In the genomic region with DNA sequence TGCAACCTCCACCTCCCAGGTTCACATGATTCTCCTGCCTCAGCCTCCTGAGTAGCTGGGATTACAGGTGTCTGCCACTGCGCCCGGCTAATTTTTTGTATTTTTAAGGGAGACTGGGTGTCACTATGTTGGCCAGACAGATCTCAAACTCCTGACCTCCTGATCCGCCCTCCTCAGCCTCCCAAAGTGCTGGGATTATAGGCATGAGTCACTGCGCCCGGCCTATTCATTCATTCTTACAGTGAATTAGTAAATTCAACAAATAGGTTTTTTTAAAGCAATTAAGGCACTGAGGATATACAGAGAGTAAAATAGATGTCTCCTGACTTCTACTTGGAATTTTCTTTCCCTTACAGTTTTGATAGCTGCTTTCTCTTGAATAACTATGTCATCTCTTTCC, we compare ENCODE assay signal across 21 cellular contexts. TPM values are rescaled to one million over a fixed set of nuclear protein-coding genes. Genes with fewer than 3 reads are reported as not detected.
A peak's percentile ranks its signal among the peaks of the same experiment; 100 is the strongest.
DNase-seq lines count a peak whose midpoint lies in the region; ATAC-seq, FAIRE-seq and TF ChIP-seq lines count a peak whose summit lies in the region.
"Had no signal": no experiment of that assay in that cellular context is flagged by ENCODE, and none has a peak within 500 bp of the region (broad histone marks: within the 10 kb centered on the region; RNA-seq: fewer than 3 reads in every experiment).

No MANE protein-coding gene starts in this region.

- no peak for TF ChIP-seq RAD21 in IMR-90 (IDR thresholded peaks at IDR 0.05; ENCODE audit: low read length)

- no peak overlapping the region for H3K56ac ChIP-seq in IMR-90 (ENCODE audit: extremely low read depth, insufficient read depth, low read length)

- WGBS in IMR-90 (ENCODE audit: extremely low coverage in 2 of 2, insufficient read length in 1 of 2), 2 experiments, result no CpG with 5 or more reads among the region's 5 CpGs

- no TSS peak for BruUV-seq in IMR-90 (replicated peaks; lab: Mats Ljungman, UMichigan)

- peaks cover 83% of the 10 kb centered on the region for H3K79me2 ChIP-seq in astrocyte (ENCODE audit: insufficient read depth, low read length)

- no peak overlapping the region for H3K27ac ChIP-seq in CD4-positive, alpha-beta T cell (ENCODE audit: low read depth, low read length)
- H3K27ac ChIP-seq in IMR-90 (ENCODE audit: insufficient read depth, low read length) (no peak overlapping the region), astrocyte (ENCODE audit: low read depth, low read length) (no peak overlapping the region)
- H3K27ac ChIP-seq: A549, KMS-11, SJCRH30 had no signal

- FAIRE-seq in astrocyte (lab: Jason Lieb, UNC), result no peak
- FAIRE-seq: A549, GM12891, RCC 7860 had no signal

- no peak overlapping the region for H3K4ac ChIP-seq in IMR-90 (ENCODE audit: low read depth, low read length)

- no peaks in the 10 kb centered on the region for H3K9me3 Mint-ChIP-seq in CD4-positive, alpha-beta T cell
- H3K9me3 Mint-ChIP-seq in astrocyte (ENCODE audit: unreplicated experiment) (no peaks in the 10 kb centered on the region), osteocyte (ENCODE audit: unreplicated experiment) (no peaks in the 10 kb centered on the region)
- H3K9me3 Mint-ChIP-seq: GM23338 had no signal

- CTCF ChIA-PET in CD4-positive, alpha-beta T cell (lab: Charles Lee), result no interaction called here
- CTCF ChIA-PET in IMR-90 (lab: Yijun Ruan, JAX), result interaction anchor here (1.3 kb wide), 1 partner anchor 9 kb away, joined by 4 read pairs; no protein-coding TSS in a partner anchor

- no peak for TF ChIP-seq CTCF in CD4-positive, alpha-beta T cell (IDR thresholded peaks at IDR 0.05)
- TF ChIP-seq CTCF in IMR-90 (conservative IDR thresholded peaks at IDR 0.05; ENCODE audit: low read depth, low read length), result no peak
- no peak for TF ChIP-seq CTCF in astrocyte (IDR thresholded peaks at IDR 0.05; ENCODE audit: insufficient read depth, low read depth, low read length)
- no peak for TF ChIP-seq CTCF in osteocyte (IDR thresholded peaks at IDR 0.05)

- ATAC-seq in CD4-positive, alpha-beta T cell (ENCODE audit: poor library complexity), result no peak
- ATAC-seq in IMR-90 (ENCODE audit: low read depth) (peak; percentile 36), HG03439 (IDR thresholded peaks at IDR 0.05; ENCODE audit: unreplicated experiment) (no peak)
- ATAC-seq: A549, GM23338 had no signal

- H3K36me3 ChIP-seq in IMR-90 (ENCODE audit: control insufficient read depth, insufficient read depth, low read length), result peaks cover 22% of the 10 kb centered on the region
- peaks cover 38% of the 10 kb centered on the region for H3K36me3 ChIP-seq in astrocyte (ENCODE audit: insufficient read depth, low read length)

- TF ChIP-seq POLR2A in IMR-90 (IDR thresholded peaks at IDR 0.05; ENCODE audit: low read depth, low read length), result no peak

- H3K4me3 ChIP-seq in IMR-90 (ENCODE audit: insufficient read depth, low read depth, low read length) (no peak overlapping the region), astrocyte (ENCODE audit: insufficient read depth, low read depth, low read length) (no peak overlapping the region)
- H3K4me3 ChIP-seq: A549, GM23338, HAP-1, SJCRH30 had no signal

- H2AK5ac ChIP-seq in IMR-90 (ENCODE audit: low read depth, low read length), result no peak overlapping the region

- H3K14ac ChIP-seq in IMR-90 (replicated peaks; ENCODE audit: low read depth, low read length), result no peak overlapping the region

- H3K79me1 ChIP-seq in IMR-90 (ENCODE audit: low read depth in 1 of 2, low read length in 2 of 2), result peaks cover 47 to 77% of the 10 kb centered on the region in 2 experiments

- H2BK120ac ChIP-seq in IMR-90 (ENCODE audit: low read depth, low read length), result no peak overlapping the region

- intact Hi-C loops in CD4-positive, alpha-beta T cell (cut with DNase I, micrococcal nuclease), result no loop called here
- intact Hi-C loops in IMR-90 (cut with micrococcal nuclease), result no loop called here

- DNase-seq in CD4-positive, alpha-beta T cell, result no peak
- DNase-seq in IMR-90 (peak; percentile 15), astrocyte (ENCODE audit: low read depth) (peak; percentile 16), osteocyte (ENCODE audit: extremely low spot score, unreplicated experiment) (no peak), AG08396 (ENCODE audit: low spot score) (no peak), DMS153 (lab: John Stamatoyannopoulos, UW) (no peak)
- DNase-seq: BE2C, COR-L47, DMS79 treated with DMSO at 0.1 percent for 48 hours, NCI-H187, NCI-H446, NCI-H526, SJCRH30 had no signal

- dilution Hi-C loops in IMR-90 (cut with HindIII; ENCODE audit: low sequenced_read_pairs, unreplicated experiment), result no loop called here

- no peaks in the 10 kb centered on the region for H3K9me3 ChIP-seq in CD4-positive, alpha-beta T cell (ENCODE audit: control insufficient read depth, low read length)
- H3K9me3 ChIP-seq in IMR-90 (ENCODE audit: control insufficient read depth, insufficient read depth, low read length), result no peaks in the 10 kb centered on the region
- H3K9me3 ChIP-seq in astrocyte (ENCODE audit: insufficient read depth, low read depth, low read length), result no peaks in the 10 kb centered on the region
- H3K9me3 ChIP-seq: A549, BE2C, HAP-1, SJCRH30 had no signal

- in situ Hi-C loops in IMR-90 (cut with MboI; ENCODE audit: low sequenced_read_pairs), result no loop called here

- peaks cover 70% of the 10 kb centered on the region for H3K4me1 Mint-ChIP-seq in CD4-positive, alpha-beta T cell (ENCODE audit: low read depth)
- H3K4me1 Mint-ChIP-seq in astrocyte (ENCODE audit: low read depth, unreplicated experiment), result peaks cover 32% of the 10 kb centered on the region
- peaks cover 13% of the 10 kb centered on the region for H3K4me1 Mint-ChIP-seq in osteocyte (ENCODE audit: unreplicated experiment)

- peak overlapping the region; percentile 20 for H3K27ac Mint-ChIP-seq in CD4-positive, alpha-beta T cell
- H3K27ac Mint-ChIP-seq in astrocyte (ENCODE audit: unreplicated experiment), result no peak overlapping the region
- H3K27ac Mint-ChIP-seq in osteocyte (ENCODE audit: unreplicated experiment), result peak overlapping the region; percentile 34
- H3K27ac Mint-ChIP-seq: GM23338 had no signal

- no peak overlapping the region for H3K9ac ChIP-seq in IMR-90 (ENCODE audit: low read depth, low read length)
- no peak overlapping the region for H3K9ac ChIP-seq in astrocyte (ENCODE audit: low read length)
- H3K9ac ChIP-seq: KMS-11 had no signal

- H2BK5ac ChIP-seq in IMR-90 (ENCODE audit: low read depth, low read length, poor library complexity, severe bottlenecking), result no peak overlapping the region

- H3K27me3 Mint-ChIP-seq in CD4-positive, alpha-beta T cell, result no peaks in the 10 kb centered on the region
- H3K27me3 Mint-ChIP-seq in astrocyte (ENCODE audit: low read depth, unreplicated experiment), result no peaks in the 10 kb centered on the region
- H3K27me3 Mint-ChIP-seq in osteocyte (ENCODE audit: unreplicated experiment), result no peaks in the 10 kb centered on the region

- H2AK9ac ChIP-seq in IMR-90 (replicated peaks; ENCODE audit: low read depth, low read length, poor library complexity), result no peak overlapping the region

- H4K8ac ChIP-seq in IMR-90 (ENCODE audit: low read depth in 2 of 2, low read length in 2 of 2), result no peak overlapping the region

- no peak overlapping the region for H2BK20ac ChIP-seq in IMR-90 (ENCODE audit: low read depth, low read length)

- no peak overlapping the region for H3K18ac ChIP-seq in IMR-90 (ENCODE audit: low read depth, low read length)

- H3K36me3 Mint-ChIP-seq in CD4-positive, alpha-beta T cell (ENCODE audit: low read depth), result peaks cover 95% of the 10 kb centered on the region
- H3K36me3 Mint-ChIP-seq in astrocyte (ENCODE audit: low read depth, unreplicated experiment) (peaks cover 24% of the 10 kb centered on the region), osteocyte (ENCODE audit: unreplicated experiment) (peaks cover 38% of the 10 kb centered on the region)

- peaks cover 11% of the 10 kb centered on the region for H3K9me1 ChIP-seq in IMR-90 (ENCODE audit: insufficient read depth, low read length)

- H2BK15ac ChIP-seq in IMR-90 (ENCODE audit: low read depth, low read length), result no peak overlapping the region

- peaks cover under 1% of the 10 kb centered on the region; the same call in 1 of the 2 replicates for H3K4me1 ChIP-seq in IMR-90 (ENCODE audit: control insufficient read depth, insufficient read depth, low read length)
- peaks cover 2% of the 10 kb centered on the region for H3K4me1 ChIP-seq in astrocyte (ENCODE audit: insufficient read depth, low read length)
- H3K4me1 ChIP-seq: BE2C, HAP-1, SJCRH30 had no signal

- H4K20me1 ChIP-seq in IMR-90 (ENCODE audit: insufficient read depth, low read length) (peaks cover 83% of the 10 kb centered on the region), astrocyte (ENCODE audit: insufficient read depth, low read length) (peaks cover 87% of the 10 kb centered on the region)

- no peak overlapping the region for H3K23ac ChIP-seq in IMR-90 (ENCODE audit: low read depth, low read length)

- H2AFZ ChIP-seq in IMR-90 (replicated peaks; ENCODE audit: low read length, poor library complexity) (no peak overlapping the region), astrocyte (ENCODE audit: low read depth, low read length) (no peak overlapping the region)
- H2AFZ ChIP-seq: GM23338 had no signal

- POLR2A ChIA-PET in CD4-positive, alpha-beta T cell (lab: Charles Lee), result interaction anchor here (1.0 kb wide), 1 partner anchor 9 kb away, joined by 3 read pairs; no protein-coding TSS in a partner anchor
- POLR2A ChIA-PET in IMR-90 (lab: Charles Lee; ENCODE audit: unreplicated experiment), result no interaction called here

- no peaks in the 10 kb centered on the region for H3K27me3 ChIP-seq in CD4-positive, alpha-beta T cell (ENCODE audit: control insufficient read depth, insufficient read depth, low read length)
- no peaks in the 10 kb centered on the region for H3K27me3 ChIP-seq in IMR-90 (ENCODE audit: control insufficient read depth, insufficient read depth, low read length)
- no peaks in the 10 kb centered on the region for H3K27me3 ChIP-seq in astrocyte (ENCODE audit: insufficient read depth, low read length)
- H3K27me3 ChIP-seq: BE2C, SJCRH30 had no signal

- H3K4me2 ChIP-seq in IMR-90 (ENCODE audit: low read depth, low read length), result no peak overlapping the region
- H3K4me2 ChIP-seq in astrocyte (ENCODE audit: low read length), result no peak overlapping the region
- H3K4me2 ChIP-seq: A549, GM23338, KMS-11 had no signal

- no peak overlapping the region for H4K91ac ChIP-seq in IMR-90 (ENCODE audit: insufficient read depth, low read depth, low read length)

- no peak overlapping the region for H4K5ac ChIP-seq in IMR-90 (ENCODE audit: low read depth, low read length)

- no peak overlapping the region for H3K4me3 Mint-ChIP-seq in CD4-positive, alpha-beta T cell
- no peak overlapping the region for H3K4me3 Mint-ChIP-seq in astrocyte (ENCODE audit: unreplicated experiment)
- no peak overlapping the region for H3K4me3 Mint-ChIP-seq in osteocyte (ENCODE audit: unreplicated experiment)
- H3K4me3 Mint-ChIP-seq: GM23338 had no signal

RNA-seq across cellular contexts. Expression of a gene that starts 43.5 kb away (rescaled TPM):
- 100 to 1,000 TPM; 375 to 379 TPM for total RNA-seq in CD4-positive, alpha-beta T cell
- total RNA-seq in IMR-90 (2012; rRNA removed) (609 and 676 TPM in 2 replicates), astrocyte (346 and 366 TPM in 2 replicates), osteocyte (214 and 216 TPM in 2 replicates)
- polyA plus RNA-seq in IMR-90 (2012; rRNA removed), result 143 and 162 TPM in 2 replicates
- 33.0 and 68.9 TPM in 2 replicates for polyA plus RNA-seq in IMR-90 (2012; cell fraction: cytosol; rRNA removed)
- 7.9 and 79.6 TPM in 2 replicates for polyA plus RNA-seq in IMR-90 (2012; cell fraction: nucleus; rRNA removed; ENCODE audit: low replicate concordance)

RNA-seq across cellular contexts. Expression of a gene that starts 46.9 kb away (rescaled TPM):
- not detected for total RNA-seq in CD4-positive, alpha-beta T cell
- total RNA-seq in IMR-90 (2012; rRNA removed) (not detected in 2 replicates), astrocyte (0.91 and 1.2 TPM in 2 replicates), osteocyte (0.13 and 0.19 TPM in 2 replicates)
- polyA plus RNA-seq in IMR-90 (2012; rRNA removed), result not detected in 2 replicates
- polyA plus RNA-seq in IMR-90 (2012; cell fraction: cytosol; rRNA removed), result 0.01 TPM in 1 of 2 replicates, not detected in the other
- polyA plus RNA-seq in IMR-90 (2012; cell fraction: nucleus; rRNA removed; ENCODE audit: low replicate concordance), result not detected in 2 replicates
- total RNA-seq: OCI-LY7 had no signal

Comparison
In these comparisons a context has a peak if more than half of its experiments do, and no peak if none do; other contexts are left out.
1. DNase-seq: peak in IMR-90 (single experiment) and astrocyte (single experiment); none in CD4-positive, alpha-beta T cell (0 of 10), osteocyte (single experiment), AG08396 (single experiment) and DMS153 (single experiment).